8 cellular contexts compared by ENCODE assay signal in genomic region chr9:130712564-130713285, GRCh38. TPM values are rescaled to one million over a fixed set of nuclear protein-coding genes. Genes with fewer than 3 reads are reported as not detected.
A peak's percentile ranks its signal among the peaks of the same experiment; 100 is the strongest.
DNase-seq lines count a peak whose midpoint lies in the region; ATAC-seq and TF ChIP-seq lines count a peak whose summit lies in the region.

No MANE protein-coding gene starts in this region.

- ATAC-seq in GM21619 (IDR thresholded peaks at IDR 0.05; ENCODE audit: unreplicated experiment) = peak; percentile 96

- DNase-seq in DMS153 treated with DMSO at 0.1 percent for 48 hours (lab: John Stamatoyannopoulos, UW; ENCODE audit: unreplicated experiment) = peak; percentile 93
- peak; percentile 62 for DNase-seq in OCI-M2 (lab: John Stamatoyannopoulos, UW; ENCODE audit: unreplicated experiment)
- DNase-seq in activated T-cell treated with anti-CD3 and anti-CD28 coated beads, Interleukin-2, amount 50 U/mL, for 24 hours = peak; percentile 96
- peak; percentile 95 for DNase-seq in stimulated activated CD8-positive, alpha-beta memory T cell treated with anti-CD3 and anti-CD28 coated beads, Interleukin-4, amount 100 ng/mL, for 48 hours

- no peaks in the 10 kb centered on the region for H3K9me3 ChIP-seq in esophagus (ENCODE audit: control insufficient read depth in 2 of 2, insufficient read depth in 1 of 2, low read depth in 1 of 2, low read length in 1 of 2)
- no peaks in the 10 kb centered on the region for H3K9me3 ChIP-seq in mucosa of stomach (ENCODE audit: control insufficient read depth, low read length)

- no peaks in the 10 kb centered on the region for H3K27me3 Mint-ChIP-seq in activated T-cell treated with anti-CD3 and anti-CD28 coated beads, Interleukin-2, amount 50 U/mL, for 24 hours

- H3K4me3 ChIP-seq in esophagus (ENCODE audit: low read depth in 1 of 2, low read length in 2 of 2) (peak overlapping the region; percentile 70 to 80), mucosa of stomach (ENCODE audit: low read length) (peak overlapping the region; percentile 62)

- peaks cover 0 to 3% of the 10 kb centered on the region in 2 donors for H3K4me1 ChIP-seq in esophagus (ENCODE audit: control insufficient read depth in 2 of 2, insufficient read depth in 2 of 2, low read length in 1 of 2)
- H3K4me1 ChIP-seq in mucosa of stomach (ENCODE audit: control insufficient read depth, insufficient read depth, low read length) = peaks cover 7% of the 10 kb centered on the region

- H3K36me3 ChIP-seq in esophagus (ENCODE audit: control insufficient read depth in 2 of 2, insufficient read depth in 2 of 2, low read length in 1 of 2) = no peaks in the 10 kb centered on the region
- no peaks in the 10 kb centered on the region for H3K36me3 ChIP-seq in mucosa of stomach (ENCODE audit: control insufficient read depth, insufficient read depth, low read length)

- no peak for TF ChIP-seq EP300 in Ishikawa (IDR thresholded peaks at IDR 0.05; ENCODE audit: borderline replicate concordance)

- peaks cover 17% of the 10 kb centered on the region for H3K36me3 Mint-ChIP-seq in activated T-cell treated with anti-CD3 and anti-CD28 coated beads, Interleukin-2, amount 50 U/mL, for 24 hours (ENCODE audit: low read depth)

- H3K4me1 Mint-ChIP-seq in activated T-cell treated with anti-CD3 and anti-CD28 coated beads, Interleukin-2, amount 50 U/mL, for 24 hours (ENCODE audit: low read depth) = peaks cover 38% of the 10 kb centered on the region

- peak overlapping the region; percentile 91 for H3K4me3 Mint-ChIP-seq in activated T-cell treated with anti-CD3 and anti-CD28 coated beads, Interleukin-2, amount 50 U/mL, for 24 hours

- H3K9ac ChIP-seq in mucosa of stomach (ENCODE audit: low read length) = peak overlapping the region; percentile 88

- no peaks in the 10 kb centered on the region for H3K9me3 Mint-ChIP-seq in activated T-cell treated with anti-CD3 and anti-CD28 coated beads, Interleukin-2, amount 50 U/mL, for 24 hours

- WGBS in esophagus, 2 donors = 0% methylated on average over 64 to 68 of the region's 68 CpGs

- H3K27ac Mint-ChIP-seq in activated T-cell treated with anti-CD3 and anti-CD28 coated beads, Interleukin-2, amount 50 U/mL, for 24 hours = peak overlapping the region; percentile 95

- no peak for TF ChIP-seq RAD21 in Ishikawa (IDR thresholded peaks at IDR 0.05; ENCODE audit: low read depth)

- no peaks in the 10 kb centered on the region for H3K27me3 ChIP-seq in esophagus (ENCODE audit: control insufficient read depth in 1 of 2, insufficient read depth in 2 of 2, low read length in 2 of 2)
- no peaks in the 10 kb centered on the region for H3K27me3 ChIP-seq in mucosa of stomach (ENCODE audit: control insufficient read depth, insufficient read depth, low read length)

- peak overlapping the region; percentile 98 to 99 for H3K27ac ChIP-seq in esophagus (ENCODE audit: low read depth in 2 of 2, low read length in 1 of 2)

TF ChIP-seq in Ishikawa, 13 proteins besides CTCF, POLR2A, EP300 and RAD21:
- peak; percentile 5; the same call in 1 of the 2 replicates for TF ChIP-seq EGR1 (IDR thresholded peaks at IDR 0.05)
- TF ChIP-seq CEBPB (IDR thresholded peaks at IDR 0.05) = no peak
- peak; percentile 42; the same call in 1 of the 2 replicates for TF ChIP-seq USF1 (IDR thresholded peaks at IDR 0.05)
- TF ChIP-seq CREB1 (IDR thresholded peaks at IDR 0.05; ENCODE audit: low read depth) = no peak
- no peak for TF ChIP-seq NFIC (IDR thresholded peaks at IDR 0.05)
- no peak for TF ChIP-seq FOXM1 (IDR thresholded peaks at IDR 0.05; ENCODE audit: borderline replicate concordance, low read depth)
- peak; percentile 18; the same call in 1 of the 2 replicates for TF ChIP-seq TEAD4 (IDR thresholded peaks at IDR 0.05)
- 0 out of 2 replicates have a peak, but pooled peaks have one; percentile 30 for TF ChIP-seq TCF12 (IDR thresholded peaks at IDR 0.05; ENCODE audit: low read depth)
- TF ChIP-seq ZBTB7A (IDR thresholded peaks at IDR 0.05; ENCODE audit: low read depth) = peak; percentile 89; the same call in 1 of the 2 replicates
- TF ChIP-seq MAX (IDR thresholded peaks at IDR 0.05) = no peak
- peak; percentile 93 for TF ChIP-seq YY1 (IDR thresholded peaks at IDR 0.05; ENCODE audit: low read depth)
- peak; percentile 93 for TF ChIP-seq TAF1 (IDR thresholded peaks at IDR 0.05; ENCODE audit: low read depth)
- TF ChIP-seq REST (IDR thresholded peaks at IDR 0.05; ENCODE audit: low read depth) = no peak

RNA-seq across cellular contexts. Expression of gene EXOSC2, which starts 19.1 kb away (rescaled TPM):
- 10 to 100 TPM; 14.3 to 17.4 TPM for polyA plus RNA-seq in esophagus

RNA-seq across cellular contexts. Expression of gene PRDM12, which starts 48.3 kb away (rescaled TPM):
- polyA plus RNA-seq in esophagus = under 1 TPM in 1 of 2 donors, not detected in 1; 0.04 TPM

Comparison
In these comparisons a context has a peak if more than half of its experiments do, and no peak if none do; other contexts are left out.
1. Peak in every context shown above with its lines: DNase-seq, ATAC-seq, H3K4me3 ChIP-seq and H3K27ac ChIP-seq.